ENCODE assay signal across 33 cellular contexts in genomic region chr5:108696407-108696806, GRCh38.
"Had no signal": no experiment of that assay in that cellular context is flagged by ENCODE, and none has a peak within 500 bp of the region (broad histone marks: within the 10 kb centered on the region; RNA-seq: fewer than 3 reads in every experiment).

No MANE protein-coding gene starts in this region.

- DNase-seq: Kasumi-1, MG63, MM.1S, MV-4-11, NCI-H1048, NCI-H1092, NCI-H1092 treated with DMSO at 0.1 percent for 48 hours, NCI-H1105, NCI-H1417, NCI-H1417 treated with DMSO at 0.1 percent for 48 hours, NCI-H1436, NCI-H1436 treated with DMSO at 0.1 percent for 48 hours, NCI-H146, NCI-H1694, NCI-H1694 treated with DMSO at 0.1 percent for 48 hours, NCI-H187, NCI-H187 treated with DMSO at 0.1 percent for 48 hours, NCI-H1930, NCI-H2029, NCI-H2029 treated with DMSO at 0.1 percent for 48 hours, NCI-H2081, NCI-H2081 treated with DMSO at 0.1 percent for 48 hours, NCI-H2107, NCI-H2171, NCI-H2171 treated with DMSO at 0.1 percent for 48 hours, NCI-H2227 treated with DMSO at 0.1 percent for 48 hours, NCI-H226, NCI-H446, NCI-H446 treated with DMSO at 0.1 percent for 48 hours, NCI-H510A, NCI-H510A treated with DMSO at 0.1 percent for 48 hours, NCI-H524, NCI-H524 treated with DMSO at 0.1 percent for 48 hours had no signal

- H3K27me3 ChIP-seq: MG63 had no signal

- H3K36me3 ChIP-seq: MG63 had no signal

- H3K9me3 ChIP-seq: MG63 had no signal

- H3K4me3 ChIP-seq: MG63 had no signal
